2 cellular contexts compared by ENCODE assay signal in the genomic region with DNA sequence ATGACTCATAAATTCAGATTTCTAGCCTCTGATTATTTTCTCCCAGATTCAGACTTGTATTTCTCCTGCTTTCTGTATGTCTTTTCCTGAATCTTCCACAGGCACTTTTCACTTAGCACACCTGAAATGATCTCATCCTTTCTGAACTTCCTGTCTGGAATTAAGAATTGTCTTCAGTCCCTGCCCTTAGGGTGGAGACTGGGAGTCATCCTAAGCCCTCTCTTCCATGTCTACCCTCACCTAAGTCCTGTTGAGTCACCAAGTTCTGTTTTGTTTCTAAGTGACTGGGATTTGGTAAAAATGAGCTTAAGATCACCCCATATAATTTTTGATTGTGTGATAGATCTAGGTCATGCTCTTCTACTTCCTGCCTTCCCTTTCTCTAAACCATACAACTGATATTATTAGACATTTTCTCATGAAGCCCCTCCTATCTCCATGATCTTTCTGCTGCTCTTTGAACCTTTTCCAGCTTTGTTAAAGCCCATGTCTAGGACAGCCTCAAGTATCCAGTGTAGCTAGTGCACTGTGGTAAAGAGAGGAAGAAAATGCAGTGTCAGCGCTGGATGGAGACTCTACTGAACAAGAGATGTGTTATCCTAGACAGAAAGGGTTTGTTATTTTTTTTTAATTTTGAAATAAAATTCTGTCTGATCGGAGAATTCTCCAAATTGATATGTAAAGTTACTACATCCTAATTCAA.
TF ChIP-seq lines count a peak whose summit lies in the region.

No MANE protein-coding gene starts in this region.

TF ChIP-seq in GM23338, 12 proteins besides CTCF, POLR2A, EP300 and RAD21 (continues in another document):
- no peak for TF ChIP-seq EZH2phosphoT487 (IDR thresholded peaks at IDR 0.05; ENCODE audit: unreplicated experiment)
- TF ChIP-seq, protein P1, sequence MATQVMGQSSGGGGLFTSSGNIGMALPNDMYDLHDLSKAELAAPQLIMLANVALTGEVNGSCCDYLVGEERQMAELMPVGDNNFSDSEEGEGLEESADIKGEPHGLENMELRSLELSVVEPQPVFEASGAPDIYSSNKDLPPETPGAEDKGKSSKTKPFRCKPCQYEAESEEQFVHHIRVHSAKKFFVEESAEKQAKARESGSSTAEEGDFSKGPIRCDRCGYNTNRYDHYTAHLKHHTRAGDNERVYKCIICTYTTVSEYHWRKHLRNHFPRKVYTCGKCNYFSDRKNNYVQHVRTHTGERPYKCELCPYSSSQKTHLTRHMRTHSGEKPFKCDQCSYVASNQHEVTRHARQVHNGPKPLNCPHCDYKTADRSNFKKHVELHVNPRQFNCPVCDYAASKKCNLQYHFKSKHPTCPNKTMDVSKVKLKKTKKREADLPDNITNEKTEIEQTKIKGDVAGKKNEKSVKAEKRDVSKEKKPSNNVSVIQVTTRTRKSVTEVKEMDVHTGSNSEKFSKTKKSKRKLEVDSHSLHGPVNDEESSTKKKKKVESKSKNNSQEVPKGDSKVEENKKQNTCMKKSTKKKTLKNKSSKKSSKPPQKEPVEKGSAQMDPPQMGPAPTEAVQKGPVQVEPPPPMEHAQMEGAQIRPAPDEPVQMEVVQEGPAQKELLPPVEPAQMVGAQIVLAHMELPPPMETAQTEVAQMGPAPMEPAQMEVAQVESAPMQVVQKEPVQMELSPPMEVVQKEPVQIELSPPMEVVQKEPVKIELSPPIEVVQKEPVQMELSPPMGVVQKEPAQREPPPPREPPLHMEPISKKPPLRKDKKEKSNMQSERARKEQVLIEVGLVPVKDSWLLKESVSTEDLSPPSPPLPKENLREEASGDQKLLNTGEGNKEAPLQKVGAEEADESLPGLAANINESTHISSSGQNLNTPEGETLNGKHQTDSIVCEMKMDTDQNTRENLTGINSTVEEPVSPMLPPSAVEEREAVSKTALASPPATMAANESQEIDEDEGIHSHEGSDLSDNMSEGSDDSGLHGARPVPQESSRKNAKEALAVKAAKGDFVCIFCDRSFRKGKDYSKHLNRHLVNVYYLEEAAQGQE (IDR thresholded peaks at IDR 0.05; ENCODE audit: unreplicated experiment), result no peak
- no peak for TF ChIP-seq CREB1 (CRISPR knock-in tag; IDR thresholded peaks at IDR 0.05; ENCODE audit: low read depth)
- TF ChIP-seq, protein P2, sequence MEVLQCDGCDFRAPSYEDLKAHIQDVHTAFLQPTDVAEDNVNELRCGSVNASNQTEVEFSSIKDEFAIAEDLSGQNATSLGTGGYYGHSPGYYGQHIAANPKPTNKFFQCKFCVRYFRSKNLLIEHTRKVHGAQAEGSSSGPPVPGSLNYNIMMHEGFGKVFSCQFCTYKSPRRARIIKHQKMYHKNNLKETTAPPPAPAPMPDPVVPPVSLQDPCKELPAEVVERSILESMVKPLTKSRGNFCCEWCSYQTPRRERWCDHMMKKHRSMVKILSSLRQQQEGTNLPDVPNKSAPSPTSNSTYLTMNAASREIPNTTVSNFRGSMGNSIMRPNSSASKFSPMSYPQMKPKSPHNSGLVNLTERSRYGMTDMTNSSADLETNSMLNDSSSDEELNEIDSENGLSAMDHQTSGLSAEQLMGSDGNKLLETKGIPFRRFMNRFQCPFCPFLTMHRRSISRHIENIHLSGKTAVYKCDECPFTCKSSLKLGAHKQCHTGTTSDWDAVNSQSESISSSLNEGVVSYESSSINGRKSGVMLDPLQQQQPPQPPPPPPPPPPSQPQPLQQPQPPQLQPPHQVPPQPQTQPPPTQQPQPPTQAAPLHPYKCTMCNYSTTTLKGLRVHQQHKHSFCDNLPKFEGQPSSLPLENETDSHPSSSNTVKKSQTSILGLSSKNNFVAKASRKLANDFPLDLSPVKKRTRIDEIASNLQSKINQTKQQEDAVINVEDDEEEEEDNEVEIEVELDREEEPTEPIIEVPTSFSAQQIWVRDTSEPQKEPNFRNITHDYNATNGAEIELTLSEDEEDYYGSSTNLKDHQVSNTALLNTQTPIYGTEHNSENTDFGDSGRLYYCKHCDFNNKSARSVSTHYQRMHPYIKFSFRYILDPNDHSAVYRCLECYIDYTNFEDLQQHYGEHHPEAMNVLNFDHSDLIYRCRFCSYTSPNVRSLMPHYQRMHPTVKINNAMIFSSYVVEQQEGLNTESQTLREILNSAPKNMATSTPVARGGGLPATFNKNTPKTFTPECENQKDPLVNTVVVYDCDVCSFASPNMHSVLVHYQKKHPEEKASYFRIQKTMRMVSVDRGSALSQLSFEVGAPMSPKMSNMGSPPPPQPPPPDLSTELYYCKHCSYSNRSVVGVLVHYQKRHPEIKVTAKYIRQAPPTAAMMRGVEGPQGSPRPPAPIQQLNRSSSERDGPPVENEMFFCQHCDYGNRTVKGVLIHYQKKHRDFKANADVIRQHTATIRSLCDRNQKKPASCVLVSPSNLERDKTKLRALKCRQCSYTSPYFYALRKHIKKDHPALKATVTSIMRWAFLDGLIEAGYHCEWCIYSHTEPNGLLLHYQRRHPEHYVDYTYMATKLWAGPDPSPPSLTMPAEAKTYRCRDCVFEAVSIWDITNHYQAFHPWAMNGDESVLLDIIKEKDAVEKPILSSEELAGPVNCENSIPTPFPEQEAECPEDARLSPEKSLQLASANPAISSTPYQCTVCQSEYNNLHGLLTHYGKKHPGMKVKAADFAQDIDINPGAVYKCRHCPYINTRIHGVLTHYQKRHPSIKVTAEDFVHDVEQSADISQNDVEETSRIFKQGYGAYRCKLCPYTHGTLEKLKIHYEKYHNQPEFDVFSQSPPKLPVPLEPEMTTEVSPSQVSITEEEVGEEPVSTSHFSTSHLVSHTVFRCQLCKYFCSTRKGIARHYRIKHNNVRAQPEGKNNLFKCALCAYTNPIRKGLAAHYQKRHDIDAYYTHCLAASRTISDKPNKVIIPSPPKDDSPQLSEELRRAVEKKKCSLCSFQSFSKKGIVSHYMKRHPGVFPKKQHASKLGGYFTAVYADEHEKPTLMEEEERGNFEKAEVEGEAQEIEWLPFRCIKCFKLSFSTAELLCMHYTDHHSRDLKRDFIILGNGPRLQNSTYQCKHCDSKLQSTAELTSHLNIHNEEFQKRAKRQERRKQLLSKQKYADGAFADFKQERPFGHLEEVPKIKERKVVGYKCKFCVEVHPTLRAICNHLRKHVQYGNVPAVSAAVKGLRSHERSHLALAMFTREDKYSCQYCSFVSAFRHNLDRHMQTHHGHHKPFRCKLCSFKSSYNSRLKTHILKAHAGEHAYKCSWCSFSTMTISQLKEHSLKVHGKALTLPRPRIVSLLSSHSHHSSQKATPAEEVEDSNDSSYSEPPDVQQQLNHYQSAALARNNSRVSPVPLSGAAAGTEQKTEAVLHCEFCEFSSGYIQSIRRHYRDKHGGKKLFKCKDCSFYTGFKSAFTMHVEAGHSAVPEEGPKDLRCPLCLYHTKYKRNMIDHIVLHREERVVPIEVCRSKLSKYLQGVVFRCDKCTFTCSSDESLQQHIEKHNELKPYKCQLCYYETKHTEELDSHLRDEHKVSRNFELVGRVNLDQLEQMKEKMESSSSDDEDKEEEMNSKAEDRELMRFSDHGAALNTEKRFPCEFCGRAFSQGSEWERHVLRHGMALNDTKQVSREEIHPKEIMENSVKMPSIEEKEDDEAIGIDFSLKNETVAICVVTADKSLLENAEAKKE (CRISPR knock-in tag; IDR thresholded peaks at IDR 0.05), result no peak
- TF ChIP-seq, protein P3, sequence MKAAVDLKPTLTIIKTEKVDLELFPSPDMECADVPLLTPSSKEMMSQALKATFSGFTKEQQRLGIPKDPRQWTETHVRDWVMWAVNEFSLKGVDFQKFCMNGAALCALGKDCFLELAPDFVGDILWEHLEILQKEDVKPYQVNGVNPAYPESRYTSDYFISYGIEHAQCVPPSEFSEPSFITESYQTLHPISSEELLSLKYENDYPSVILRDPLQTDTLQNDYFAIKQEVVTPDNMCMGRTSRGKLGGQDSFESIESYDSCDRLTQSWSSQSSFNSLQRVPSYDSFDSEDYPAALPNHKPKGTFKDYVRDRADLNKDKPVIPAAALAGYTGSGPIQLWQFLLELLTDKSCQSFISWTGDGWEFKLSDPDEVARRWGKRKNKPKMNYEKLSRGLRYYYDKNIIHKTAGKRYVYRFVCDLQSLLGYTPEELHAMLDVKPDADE (IDR thresholded peaks at IDR 0.05), result no peak
- TF ChIP-seq JUNB (IDR thresholded peaks at IDR 0.05; ENCODE audit: unreplicated experiment), result no peak
- TF ChIP-seq EZH2 (IDR thresholded peaks at IDR 0.05; ENCODE audit: low read depth, unreplicated experiment), result no peak
- TF ChIP-seq STAT1 (IDR thresholded peaks at IDR 0.05; ENCODE audit: unreplicated experiment), result no peak

TF ChIP-seq in H1, 55 proteins besides CTCF, POLR2A, EP300 and RAD21:
- TF ChIP-seq CHD1 (IDR thresholded peaks at IDR 0.05; ENCODE audit: low read depth, low read length) (no peak), KDM5A (IDR thresholded peaks at IDR 0.05; ENCODE audit: low read length) (no peak), MAFK (IDR thresholded peaks at IDR 0.05; ENCODE audit: low read depth, low read length) (peak; percentile 48; the same call in 1 of the 2 replicates), POLR2AphosphoS5 (IDR thresholded peaks at IDR 0.05; ENCODE audit: low read depth, low read length) (no peak), RNF2 (IDR thresholded peaks at IDR 0.05; ENCODE audit: borderline replicate concordance, low read depth, low read length, missing control alignments, poor library complexity, severe bottlenecking) (no peak)
